In genomic region chr21:38443110-38443509, GRCh38 we compare ENCODE assay signal across 18 cellular contexts. TPM values are rescaled to one million over a fixed set of nuclear protein-coding genes. Genes with fewer than 3 reads are reported as not detected.
DNase-seq lines count a peak whose midpoint lies in the region; ATAC-seq and TF ChIP-seq lines count a peak whose summit lies in the region.
"Had no signal": no experiment of that assay in that cellular context is flagged by ENCODE, and none has a peak within 500 bp of the region (broad histone marks: within the 10 kb centered on the region; RNA-seq: fewer than 3 reads in every experiment).

No MANE protein-coding gene starts in this region.

- no peak for TF ChIP-seq CTCF in ascending aorta (IDR thresholded peaks at IDR 0.05)
- TF ChIP-seq CTCF in tibial artery (IDR thresholded peaks at IDR 0.05), result no peak
- no peak for TF ChIP-seq CTCF in mucosa of descending colon (IDR thresholded peaks at IDR 0.05)

- WGBS in right cardiac atrium, result 52% methylated on average over 8 of the region's 8 CpGs

- DNase-seq in right cardiac atrium (peak in 2 of 3 donors; percentile 28 to 57), Right ventricle myocardium superior (no peak), ascending aorta (ENCODE audit: low spot score in 2 of 2) (no peak), islet precursor cell (peak; percentile 71), tibial artery (no peak), mucosa of descending colon (no peak), anterior cingulate cortex (lab: John Stamatoyannopoulos, UW) (no peak)
- DNase-seq: DMS79 treated with DMSO at 0.1 percent for 48 hours, H7, HFFc6, KG1, NCI-H1105 treated with DMSO at 0.1 percent for 48 hours, NCI-H1694 treated with DMSO at 0.1 percent for 48 hours, NCI-H226, PC-9, SJCRH30 had no signal

- H3K27me3 ChIP-seq in right cardiac atrium (ENCODE audit: control insufficient read depth, insufficient read depth), result no peaks in the 10 kb centered on the region
- no peaks in the 10 kb centered on the region for H3K27me3 ChIP-seq in ascending aorta
- H3K27me3 ChIP-seq in tibial artery, result no peaks in the 10 kb centered on the region
- H3K27me3 ChIP-seq: SJCRH30 had no signal

- H3K36me3 ChIP-seq in ascending aorta, result no peaks in the 10 kb centered on the region
- no peaks in the 10 kb centered on the region for H3K36me3 ChIP-seq in tibial artery
- H3K36me3 ChIP-seq in mucosa of descending colon (ENCODE audit: low read depth), result no peaks in the 10 kb centered on the region
- H3K36me3 ChIP-seq: SJCRH30 had no signal

- ATAC-seq in right cardiac atrium (peak; percentile 28 to 67), Right ventricle myocardium superior (ENCODE audit: poor library complexity) (no peak), mucosa of descending colon (no peak)

- no peak overlapping the region for H3K4me3 ChIP-seq in right cardiac atrium (ENCODE audit: low read length)
- no peak overlapping the region for H3K4me3 ChIP-seq in ascending aorta
- H3K4me3 ChIP-seq in tibial artery, result no peak overlapping the region
- H3K4me3 ChIP-seq in mucosa of descending colon, result no peak overlapping the region
- H3K4me3 ChIP-seq: PC-9, SJCRH30 had no signal

- H3K4me1 ChIP-seq in right cardiac atrium (ENCODE audit: control insufficient read depth, insufficient read depth, low read length), result peaks cover 8% of the 10 kb centered on the region
- H3K4me1 ChIP-seq in ascending aorta, result peaks cover 20 to 66% of the 10 kb centered on the region in 2 donors
- H3K4me1 ChIP-seq in tibial artery, result peaks cover 0 to 68% (median 35%) of the 10 kb centered on the region in 4 donors
- H3K4me1 ChIP-seq in mucosa of descending colon (ENCODE audit: low read depth), result no peaks in the 10 kb centered on the region
- H3K4me1 ChIP-seq: SJCRH30 had no signal

- intact Hi-C loops in right cardiac atrium (cut with DNase I) (no loop called here), Right ventricle myocardium superior (cut with DNase I) (no loop called here), ascending aorta (cut with DNase I) (no loop called here), tibial artery (cut with DNase I; ENCODE audit: low total_unique reads) (no loop called here), mucosa of descending colon (cut with DNase I, micrococcal nuclease) (no loop called here)

- no peak overlapping the region for H3K27ac ChIP-seq in right cardiac atrium (ENCODE audit: low read length)
- peak overlapping the region; percentile 63 to 92 for H3K27ac ChIP-seq in ascending aorta
- peak overlapping the region; percentile 40 to 48 for H3K27ac ChIP-seq in tibial artery
- H3K27ac ChIP-seq: C4-2B, PC-9, RWPE1, SJCRH30 had no signal

- no peaks in the 10 kb centered on the region for H3K9me3 ChIP-seq in right cardiac atrium (ENCODE audit: control insufficient read depth, low read length)
- no peaks in the 10 kb centered on the region for H3K9me3 ChIP-seq in ascending aorta
- no peaks in the 10 kb centered on the region for H3K9me3 ChIP-seq in tibial artery
- H3K9me3 ChIP-seq in mucosa of descending colon, result no peaks in the 10 kb centered on the region
- H3K9me3 ChIP-seq: SJCRH30 had no signal

RNA-seq across cellular contexts. Expression of gene ERG, which starts 55.2 kb away (rescaled TPM):
- 10 to 100 TPM; 10.7 to 20.1 (median 17.9) TPM for total RNA-seq in right cardiac atrium
- 6.6 TPM for polyA plus RNA-seq in right cardiac atrium
- 17.8 TPM for total RNA-seq in Right ventricle myocardium superior
- 28.5 TPM for total RNA-seq in ascending aorta
- total RNA-seq in mucosa of descending colon, result 1 to 10 TPM; 4.0 to 8.4 (median 4.3) TPM
- total RNA-seq: HFFc6, PC-9, SJCRH30 had no signal

Comparison
In these comparisons a context has a peak if more than half of its experiments do, and no peak if none do; other contexts are left out.
1. ATAC-seq: peak in right cardiac atrium (2 of 2); none in Right ventricle myocardium superior (single experiment) and mucosa of descending colon (single experiment).
2. DNase-seq: peak in right cardiac atrium (2 of 3) and islet precursor cell (single experiment); none in Right ventricle myocardium superior (single experiment), ascending aorta (0 of 2), tibial artery (0 of 2), mucosa of descending colon (0 of 3) and anterior cingulate cortex (0 of 58).